8 cellular contexts compared by ENCODE assay signal in the genomic region with DNA sequence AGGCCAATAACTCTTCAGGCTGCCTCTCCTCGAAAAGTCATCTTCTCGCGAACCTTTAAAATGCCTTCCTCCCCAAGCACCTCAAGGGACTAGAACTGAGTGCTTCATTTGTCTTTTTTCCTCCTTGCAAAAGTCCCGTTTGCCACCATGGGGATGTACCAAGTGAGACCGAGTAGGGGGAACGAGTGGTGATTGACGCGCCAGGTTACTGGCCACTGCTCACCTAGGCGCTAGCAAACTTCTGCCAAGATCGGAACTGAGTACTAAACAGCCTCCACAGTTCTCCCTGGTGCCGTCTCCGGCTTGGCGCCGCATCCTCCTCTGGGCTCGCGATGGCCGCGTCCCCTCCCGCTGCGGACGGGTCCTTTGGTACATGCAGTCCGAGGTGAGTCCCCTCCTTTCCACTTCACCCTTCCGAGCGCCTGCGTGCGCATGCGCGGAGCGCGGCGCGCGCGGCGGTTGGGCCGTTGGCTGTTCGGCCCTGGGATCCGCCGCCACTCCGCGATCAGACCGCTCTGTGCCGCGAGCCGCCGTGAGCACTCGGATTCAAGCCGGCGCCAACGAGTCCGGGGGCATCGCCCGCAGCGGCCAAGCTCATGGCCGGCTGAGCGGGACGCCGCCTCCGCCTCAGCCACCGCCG. TPM values are rescaled to one million over a fixed set of nuclear protein-coding genes. Genes with fewer than 3 reads are reported as not detected.
A peak's percentile ranks its signal among the peaks of the same experiment; 100 is the strongest.
DNase-seq lines count a peak whose midpoint lies in the region; ATAC-seq and TF ChIP-seq lines count a peak whose summit lies in the region.

CDK16 (plus strand) TSS at position 402 of the 640 bp plus-strand sequence. CDS start 4,877 bp downstream, outside the sequence.

- H3K9me3 ChIP-seq in CD4-positive, alpha-beta T cell (ENCODE audit: control insufficient read depth, low read length), result no peaks in the 10 kb centered on the region

- peaks cover 38% of the 10 kb centered on the region for H3K4me1 Mint-ChIP-seq in CD4-positive, alpha-beta T cell (ENCODE audit: low read depth)
- H3K4me1 Mint-ChIP-seq in memory B cell, result peaks cover 35% of the 10 kb centered on the region

- H3K27ac Mint-ChIP-seq in CD4-positive, alpha-beta T cell, result peak within 1 kb of the TSS; percentile 98
- peak within 1 kb of the TSS; percentile 99 for H3K27ac Mint-ChIP-seq in memory B cell

- no peaks in the 10 kb centered on the region for H3K9me3 Mint-ChIP-seq in CD4-positive, alpha-beta T cell
- no peaks in the 10 kb centered on the region for H3K9me3 Mint-ChIP-seq in memory B cell

- peak within 1 kb of the TSS; percentile 98 for H3K4me3 Mint-ChIP-seq in CD4-positive, alpha-beta T cell
- peak within 1 kb of the TSS; percentile 93 for H3K4me3 Mint-ChIP-seq in memory B cell

- peak; percentile 7 for ATAC-seq in CD4-positive, alpha-beta T cell (ENCODE audit: poor library complexity)
- ATAC-seq in GM19452 (IDR thresholded peaks at IDR 0.05; ENCODE audit: unreplicated experiment) (peak; percentile 44), HG03575 (IDR thresholded peaks at IDR 0.05; ENCODE audit: extremely low read depth, insufficient number of reproducible peaks, low FRiP score, unreplicated experiment) (peak; percentile 17), memory B cell (ENCODE audit: low read depth) (peak; percentile 50)

- H3K36me3 Mint-ChIP-seq in CD4-positive, alpha-beta T cell (ENCODE audit: low read depth), result peaks cover 56% of the 10 kb centered on the region
- H3K36me3 Mint-ChIP-seq in memory B cell, result peaks cover 16% of the 10 kb centered on the region

- H3K27ac ChIP-seq in CD4-positive, alpha-beta T cell (ENCODE audit: low read depth, low read length), result peak within 1 kb of the TSS; percentile 89

- DNase-seq in CD4-positive, alpha-beta T cell, result peak; percentile 36 to 80 (median 66)
- DNase-seq in NCI-H82 treated with DMSO at 0.1 percent for 48 hours (lab: John Stamatoyannopoulos, UW; ENCODE audit: unreplicated experiment) (peak; percentile 76), memory B cell (ENCODE audit: low spot score in 2 of 2) (peak; percentile 66 to 87)
- peak; percentile 94 for DNase-seq in activated CD8-positive, alpha-beta memory T cell treated with anti-CD3 and anti-CD28 coated beads for 24 hours
- peak; percentile 70 for DNase-seq in effector CD4-positive, alpha-beta T cell
- DNase-seq in stimulated activated CD8-positive, alpha-beta memory T cell treated with anti-CD3 and anti-CD28 coated beads, Interleukin-12 subunit alpha, Interleukin-12 subunit beta, amount 100 ng/mL, for 24 hours (ENCODE audit: extremely low read depth), result peak; percentile 45

- H3K27me3 Mint-ChIP-seq in CD4-positive, alpha-beta T cell, result no peaks in the 10 kb centered on the region
- no peaks in the 10 kb centered on the region for H3K27me3 Mint-ChIP-seq in memory B cell

- POLR2A ChIA-PET in CD4-positive, alpha-beta T cell (lab: Charles Lee), result interaction anchor here (0.7 to 7.3 kb wide), 25 partner anchors 11 to 1972 kb away, joined by 3 to 137 read pairs (median 5); partner anchors contain the start of genes NDUFB11, OTUD5, RBM10 and RBM3

- CTCF ChIA-PET in CD4-positive, alpha-beta T cell (lab: Charles Lee), result interaction anchor here (0.6 to 1.7 kb wide), 3 partner anchors 73 to 477 kb away, joined by 3 to 6 read pairs (median 3); partner anchors contain the start of genes NDUFB11 and RBM10

- intact Hi-C loops in CD4-positive, alpha-beta T cell (cut with DNase I, micrococcal nuclease), result loop anchor here in 1 of 2 experiments (1.0 to 5.0 kb wide), 2 partner anchors 15 to 139 kb away; partner anchors contain the start of gene USP11

- TF ChIP-seq CTCF in CD4-positive, alpha-beta T cell (IDR thresholded peaks at IDR 0.05), result no peak

- no peaks in the 10 kb centered on the region for H3K27me3 ChIP-seq in CD4-positive, alpha-beta T cell (ENCODE audit: control insufficient read depth, insufficient read depth, low read length)

RNA-seq across cellular contexts. Expression of gene CDK16, which starts in this region (rescaled TPM):
- total RNA-seq in CD4-positive, alpha-beta T cell, result 100 to 1,000 TPM; 182 to 190 TPM

Comparison
In these comparisons a context has a peak if more than half of its experiments do, and no peak if none do; other contexts are left out.
1. Peak in every context shown above with its lines: DNase-seq, ATAC-seq and H3K27ac ChIP-seq.